ENCODE assay signal across 8 cellular contexts in genomic region chr17:32341857-32342602, GRCh38. TPM values are rescaled to one million over a fixed set of nuclear protein-coding genes. Genes with fewer than 3 reads are reported as not detected.
DNase-seq lines count a peak whose midpoint lies in the region; ATAC-seq, FAIRE-seq and TF ChIP-seq lines count a peak whose summit lies in the region.

Gene C17orf75, minus strand, starts transcription at chr17:32342173. Its CDS starts 34 bp downstream, at chr17:32342139.

- peaks cover 11% of the 10 kb centered on the region for H3K36me3 Mint-ChIP-seq in dendritic cell treated with granulocyte-macrophage colony-stimulating factor and Interleukin-4, amounts not matched to agents 40 ng/mL and 50 ng/mL, for 4 days (ENCODE audit: low read depth)

- peaks cover 59% of the 10 kb centered on the region for H3K4me1 Mint-ChIP-seq in dendritic cell treated with granulocyte-macrophage colony-stimulating factor and Interleukin-4, amounts not matched to agents 40 ng/mL and 50 ng/mL, for 4 days (ENCODE audit: low read depth)

- no peaks in the 10 kb centered on the region for H3K27me3 Mint-ChIP-seq in dendritic cell treated with granulocyte-macrophage colony-stimulating factor and Interleukin-4, amounts not matched to agents 40 ng/mL and 50 ng/mL, for 4 days

- H3K79me2 ChIP-seq in ACC112 (ENCODE audit: control insufficient read depth, insufficient read depth, low read length, unreplicated experiment), result no peaks in the 10 kb centered on the region
- no peaks in the 10 kb centered on the region for H3K79me2 ChIP-seq in HepG2 (ENCODE audit: insufficient read depth, low read length)

- TF ChIP-seq EP300 in HepG2 (IDR thresholded peaks at IDR 0.05; ENCODE audit: low read depth in 2 of 2, low read length in 2 of 2), result peak in 1 of 2 experiments; percentile 48; a peak in 1 of 4 replicates
- 0 out of 2 replicates have a peak, but pooled peaks have one; percentile 20 for TF ChIP-seq EP300 in HepG2 (CRISPR knock-in tag; IDR thresholded peaks at IDR 0.05; ENCODE audit: borderline replicate concordance)

- CTCF ChIA-PET in HepG2 (lab: Yijun Ruan, JAX; ENCODE audit: low intra/inter-chr PET ratio, low total read pairs), result no interaction called here

- H3K9ac ChIP-seq in HepG2 (ENCODE audit: insufficient read depth, low read depth, low read length), result peak within 1 kb of the TSS; percentile 72

- WGBS in HepG2 (ENCODE audit: low lambda C conversion rate), result under 1% methylated on average over 16 of the region's 47 CpGs

- no peaks in the 10 kb centered on the region for H3K9me3 ChIP-seq in HepG2 (ENCODE audit: low read length)

- intact Hi-C loops in dendritic cell treated with granulocyte-macrophage colony-stimulating factor and Interleukin-4, amounts not matched to agents 40 ng/mL and 50 ng/mL, for 4 days (cut with micrococcal nuclease), result no loop called here
- intact Hi-C loops in HepG2 (cut with micrococcal nuclease; ENCODE audit: unreplicated experiment), result no loop called here

- H3K27ac Mint-ChIP-seq in dendritic cell treated with granulocyte-macrophage colony-stimulating factor and Interleukin-4, amounts not matched to agents 40 ng/mL and 50 ng/mL, for 4 days, result peak within 1 kb of the TSS; percentile 100

- BruUV-seq in HepG2 (replicated peaks; lab: Mats Ljungman, UMichigan), result TSS peak; percentile 77

- ATAC-seq in GM18861 (IDR thresholded peaks at IDR 0.05; ENCODE audit: unreplicated experiment) (peak; percentile 66), HG03139 (IDR thresholded peaks at IDR 0.05; ENCODE audit: unreplicated experiment) (peak; percentile 69), HepG2 (peak; percentile 95)

- peak within 1 kb of the TSS; percentile 85 for H3K4me2 ChIP-seq in HepG2 (ENCODE audit: low read depth, low read length)

- no peaks in the 10 kb centered on the region for H3K27me3 ChIP-seq in ACC112 (ENCODE audit: insufficient read depth, low read length)
- H3K27me3 ChIP-seq in HepG2 (ENCODE audit: control insufficient read depth in 1 of 2, insufficient read depth in 2 of 2, low read length in 2 of 2), result no peaks in the 10 kb centered on the region

- peak; percentile 34; the same call in 1 of the 2 replicates for TF ChIP-seq CTCF in HepG2 (CRISPR knock-in tag; IDR thresholded peaks at IDR 0.05)

- H3K4me3 ChIP-seq in ACC112 (ENCODE audit: low read depth, low read length) (peak within 1 kb of the TSS; percentile 84), HepG2 (replicated peaks in 1 of 3; ENCODE audit: insufficient read depth in 1 of 3, low read depth in 2 of 3, low read length in 3 of 3) (peak within 1 kb of the TSS; percentile 78 to 84 (median 81))

- in situ Hi-C loops in HepG2 (cut with HindIII; ENCODE audit: extremely low pct_ligation_motif_present, low pct_unique_long_range_greater_than_20kb), result no loop called here

- H2AFZ ChIP-seq in ACC112 (ENCODE audit: low read length, unreplicated experiment), result peak within 1 kb of the TSS; percentile 94
- peak within 1 kb of the TSS; percentile 94 for H2AFZ ChIP-seq in HepG2 (ENCODE audit: low read length)

- H3K4me3 Mint-ChIP-seq in dendritic cell treated with granulocyte-macrophage colony-stimulating factor and Interleukin-4, amounts not matched to agents 40 ng/mL and 50 ng/mL, for 4 days, result peak within 1 kb of the TSS; percentile 97

- POLR2A ChIA-PET in HepG2 (lab: Yijun Ruan, JAX), result interaction anchor here (0.9 to 2.5 kb wide), 6 partner anchors 9 to 98 kb away, joined by 3 to 10 read pairs (median 4); no protein-coding TSS in a partner anchor

- H3K4me1 ChIP-seq in ACC112 (ENCODE audit: control insufficient read depth, insufficient read depth, low read length, unreplicated experiment) (peaks cover 12% of the 10 kb centered on the region), HepG2 (ENCODE audit: insufficient read depth, low read length) (peaks cover 21% of the 10 kb centered on the region)

- peak; percentile 63 to 80 for TF ChIP-seq POLR2A in HepG2 (IDR thresholded peaks at IDR 0.05; ENCODE audit: insufficient read depth in 1 of 2, low read depth in 2 of 2, low read length in 2 of 2)

- H3K27ac ChIP-seq in ACC112 (ENCODE audit: low read depth, low read length) (peak within 1 kb of the TSS; percentile 47), HepG2 (ENCODE audit: extremely low read length, insufficient read depth, low read length) (peak within 1 kb of the TSS; percentile 88)

- peak; percentile 36 for FAIRE-seq in HepG2 (lab: Jason Lieb, UNC)

- DNase-seq in NCI-H510A treated with DMSO at 0.1 percent for 48 hours (lab: John Stamatoyannopoulos, UW) (peak; percentile 82), HepG2 (ENCODE audit: low spot score) (peak; percentile 73)
- DNase-seq in activated CD4-positive, alpha-beta T cell treated with anti-CD3 and anti-CD28 coated beads, Interleukin-2, amount 50 U/mL, for 24 hours (ENCODE audit: low read depth in 1 of 2, low spot score in 1 of 2), result peak; percentile 67 to 76
- peak; percentile 78 to 84 for DNase-seq in stimulated activated CD4-positive, alpha-beta T cell treated with anti-CD3 and anti-CD28 coated beads, Interleukin-2, amount 100 ng/mL, for 48 hours

- H3K36me3 ChIP-seq in ACC112 (ENCODE audit: insufficient read depth, low read length), result no peaks in the 10 kb centered on the region; the same call in 1 of the 2 replicates
- peaks cover 1 to 6% of the 10 kb centered on the region in 2 experiments; a peak in 2 of 5 replicates for H3K36me3 ChIP-seq in HepG2 (replicated peaks in 1 of 2; ENCODE audit: control insufficient read depth in 1 of 2, insufficient read depth in 2 of 2, low read length in 2 of 2)

- H3K9me3 Mint-ChIP-seq in dendritic cell treated with granulocyte-macrophage colony-stimulating factor and Interleukin-4, amounts not matched to agents 40 ng/mL and 50 ng/mL, for 4 days, result no peaks in the 10 kb centered on the region

- no peaks in the 10 kb centered on the region for H4K20me1 ChIP-seq in HepG2 (ENCODE audit: insufficient read depth, low read length)

- TF ChIP-seq RAD21 in HepG2 (CRISPR knock-in tag; IDR thresholded peaks at IDR 0.05), result peak; percentile 57; the same call in 1 of the 2 replicates

TF ChIP-seq in HepG2, 621 proteins besides CTCF, POLR2A, EP300 and RAD21 (continues in another document):
- TF ChIP-seq PAF1 (CRISPR knock-in tag; IDR thresholded peaks at IDR 0.05) (no peak), ZNF776 (CRISPR knock-in tag; IDR thresholded peaks at IDR 0.05) (peak; percentile 63; the same call in 1 of the 2 replicates), FOXA1 (IDR thresholded peaks at IDR 0.05) (no peak), FOXA1 (CRISPR knock-in tag; IDR thresholded peaks at IDR 0.05) (0 out of 2 replicates have a peak, but pooled peaks have one; percentile 28), CENPX (CRISPR knock-in tag; IDR thresholded peaks at IDR 0.05) (no peak), ZNF570 (CRISPR knock-in tag; IDR thresholded peaks at IDR 0.05; ENCODE audit: borderline replicate concordance) (no peak), ZKSCAN1 (IDR thresholded peaks at IDR 0.05; ENCODE audit: low read length) (0 out of 2 replicates have a peak, but pooled peaks have one; percentile 64), NR3C1 (CRISPR knock-in tag; IDR thresholded peaks at IDR 0.05) (no peak), NFKB2 (CRISPR knock-in tag; IDR thresholded peaks at IDR 0.05; ENCODE audit: borderline replicate concordance) (peak; percentile 86; the same call in 1 of the 2 replicates), STAT6 (CRISPR knock-in tag; IDR thresholded peaks at IDR 0.05; ENCODE audit: borderline replicate concordance) (no peak), ZMYM2 (CRISPR knock-in tag; IDR thresholded peaks at IDR 0.05) (0 out of 2 replicates have a peak, but pooled peaks have one; percentile 85), ZNF746 (CRISPR knock-in tag; IDR thresholded peaks at IDR 0.05) (peak; percentile 43; the same call in 1 of the 2 replicates)

RNA-seq across cellular contexts. Expression of gene C17orf75, which starts in this region (rescaled TPM):
- 33.0 and 41.9 TPM in 2 replicates for total RNA-seq in HepG2 (2016; rRNA removed; fragmentation: Illumina TruSeq; extraction: Trizol)
- total RNA-seq in HepG2 (2016; cell fraction: cytosol; rRNA removed; fragmentation: Illumina TruSeq; extraction: Trizol; ENCODE audit: low read depth), result 9.0 and 9.5 TPM in 2 replicates
- 34.7 and 41.5 TPM in 2 replicates for total RNA-seq in HepG2 (2016; cell fraction: insoluble cytoplasmic fraction; rRNA removed; fragmentation: Illumina TruSeq; extraction: Trizol)
- total RNA-seq in HepG2 (2016; cell fraction: membrane; rRNA removed; fragmentation: Illumina TruSeq; extraction: Trizol), result 11.8 and 12.8 TPM in 2 replicates
- total RNA-seq in HepG2 (2016; cell fraction: nucleus; rRNA removed; fragmentation: Illumina TruSeq; extraction: Trizol), result 18.9 and 25.5 TPM in 2 replicates
- 13.4 and 16.2 TPM in 2 replicates for polyA plus RNA-seq in HepG2 (2011; rRNA removed)
- polyA plus RNA-seq in HepG2 (2011; cell fraction: cytosol; rRNA removed), result 9.4 and 10.6 TPM in 2 replicates
- polyA plus RNA-seq in HepG2 (2011; cell fraction: nucleus; rRNA removed), result 14.6 and 14.9 TPM in 2 replicates
- polyA plus RNA-seq in HepG2 (2012), result 16.5 and 22.8 TPM in 2 replicates
- polyA plus RNA-seq in HepG2 (2016; cell fraction: cytosol; fragmentation: Illumina TruSeq; extraction: Trizol; ENCODE audit: low read depth), result 4.4 and 6.4 TPM in 2 replicates
- 30.1 and 31.8 TPM in 2 replicates for polyA plus RNA-seq in HepG2 (2016; cell fraction: insoluble cytoplasmic fraction; fragmentation: Illumina TruSeq; extraction: Trizol; ENCODE audit: low read depth)
- polyA plus RNA-seq in HepG2 (2016; cell fraction: membrane; fragmentation: Illumina TruSeq; extraction: Trizol; ENCODE audit: low read depth), result 6.8 and 8.1 TPM in 2 replicates
- polyA plus RNA-seq in HepG2 (2016; cell fraction: nucleus; fragmentation: Illumina TruSeq; extraction: Trizol; ENCODE audit: insufficient read depth, low read depth), result 37.3 and 41.0 TPM in 2 replicates
- polyA minus RNA-seq in HepG2 (2011; rRNA and poly(A)+ RNA removed; ENCODE audit: low replicate concordance), result 8.8 and 11.5 TPM in 2 replicates
- polyA minus RNA-seq in HepG2 (2011; cell fraction: cytosol; rRNA and poly(A)+ RNA removed), result 6.3 and 6.9 TPM in 2 replicates
- polyA minus RNA-seq in HepG2 (2011; cell fraction: nucleus; rRNA and poly(A)+ RNA removed), result 8.2 and 15.4 TPM in 2 replicates

Comparison
In these comparisons a context has a peak if more than half of its experiments do, and no peak if none do; other contexts are left out.
1. Peak in every context shown above with its lines: DNase-seq, ATAC-seq, H3K4me3 ChIP-seq and H3K27ac ChIP-seq.